In the genomic region with DNA sequence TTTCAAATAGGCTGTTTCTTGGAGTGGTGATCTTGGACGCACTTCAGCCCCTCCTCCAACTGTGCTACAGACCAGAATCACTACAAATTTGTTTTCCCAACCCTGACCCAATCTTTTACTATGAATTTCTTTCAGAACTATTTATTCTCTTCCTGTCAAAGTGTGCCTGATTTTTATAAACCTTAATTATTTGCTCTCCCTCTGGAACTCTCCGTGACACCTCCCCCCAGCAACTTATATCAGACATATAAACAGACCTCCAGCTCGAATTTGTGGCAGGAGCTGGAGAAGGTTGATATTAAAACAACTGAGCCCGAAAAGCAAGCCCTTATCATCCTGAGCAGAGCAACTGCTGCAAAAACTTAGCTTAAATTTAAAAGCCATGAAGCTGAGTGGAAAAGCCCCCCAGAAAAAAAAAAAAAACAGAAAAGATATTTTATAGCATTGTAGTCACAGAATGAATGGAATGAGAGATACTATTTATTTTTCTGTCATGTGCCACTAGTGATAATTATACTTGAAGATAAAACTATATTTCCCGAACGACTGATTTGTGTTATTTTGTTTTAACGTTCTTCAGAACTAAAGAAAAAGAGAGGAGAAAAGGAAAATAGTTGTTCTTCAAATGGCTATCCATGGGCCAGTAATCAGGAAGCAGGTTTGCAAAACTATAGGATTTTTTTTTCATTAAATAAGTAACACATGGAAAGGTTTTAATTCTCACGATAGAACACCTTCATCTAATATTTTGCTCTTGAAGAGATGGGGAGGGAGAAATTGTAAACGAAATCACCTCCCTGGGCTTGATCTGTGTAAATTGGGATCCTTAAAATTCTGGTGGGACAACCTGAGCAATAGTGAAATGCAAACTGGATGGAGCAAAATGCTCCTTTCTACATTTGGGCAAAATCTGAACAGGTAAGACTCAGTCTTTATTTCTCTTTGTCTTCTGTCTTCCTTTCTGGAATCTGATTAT, we compare ENCODE assay signal across 15 cellular contexts.
DNase-seq lines count a peak whose midpoint lies in the region; ATAC-seq and TF ChIP-seq lines count a peak whose summit lies in the region.
"Had no signal": no experiment of that assay in that cellular context is flagged by ENCODE, and none has a peak within 500 bp of the region (broad histone marks: within the 10 kb centered on the region; RNA-seq: fewer than 3 reads in every experiment).

No MANE protein-coding gene starts in this region.

- H3K27me3 Mint-ChIP-seq in nephron (ENCODE audit: low read depth) (peaks cover 100% of the 10 kb centered on the region), type B pancreatic cell (peaks cover 98% of the 10 kb centered on the region)

- intact Hi-C loops in vagina (cut with DNase I), result no loop called here

- H3K4me1 ChIP-seq in vagina, result peaks cover 21% of the 10 kb centered on the region

- peak overlapping the region in 2 of 3 experiments; percentile 25 to 77 for H3K4me3 Mint-ChIP-seq in nephron
- peak overlapping the region; percentile 67 for H3K4me3 Mint-ChIP-seq in type B pancreatic cell
- H3K4me3 Mint-ChIP-seq: CD8-positive, alpha-beta T cell; IgD-negative memory B cell had no signal

- H3K9me3 ChIP-seq in vagina, result no peaks in the 10 kb centered on the region

- H3K4me1 Mint-ChIP-seq in nephron (peaks cover 20% of the 10 kb centered on the region), type B pancreatic cell (ENCODE audit: unreplicated experiment) (peaks cover 18% of the 10 kb centered on the region)
- H3K4me1 Mint-ChIP-seq: IgD-negative memory B cell had no signal

- H3K27me3 ChIP-seq in vagina, result peaks cover 18% of the 10 kb centered on the region

- H3K9me3 Mint-ChIP-seq in nephron, result no peaks in the 10 kb centered on the region
- H3K9me3 Mint-ChIP-seq in type B pancreatic cell, result no peaks in the 10 kb centered on the region
- H3K9me3 Mint-ChIP-seq: CD8-positive, alpha-beta T cell had no signal

- no peak overlapping the region for H3K27ac ChIP-seq in vagina
- H3K27ac ChIP-seq: KMS-11 had no signal

- H3K36me3 Mint-ChIP-seq in nephron (ENCODE audit: low read depth) (no peaks in the 10 kb centered on the region), type B pancreatic cell (no peaks in the 10 kb centered on the region)
- H3K36me3 Mint-ChIP-seq: CD14-positive monocyte; CD8-positive, alpha-beta T cell; IgD-negative memory B cell had no signal

- DNase-seq in DMS114 treated with DMSO at 0.1 percent for 48 hours (lab: John Stamatoyannopoulos, UW; ENCODE audit: unreplicated experiment), result peak; percentile 84
- peak; percentile 70 for DNase-seq in OCI-M1 (lab: John Stamatoyannopoulos, UW)
- DNase-seq in type B pancreatic cell (ENCODE audit: extremely low spot score, unreplicated experiment), result no peak
- no peak for DNase-seq in HuH-7 (ENCODE audit: low spot score)
- DNase-seq in vagina (ENCODE audit: extremely low spot score in 2 of 2), result no peak
- DNase-seq: CD8-positive, alpha-beta T cell; COR-L47; DMS53; GF-D8; HCEC 1CT had no signal

- TF ChIP-seq CTCF in nephron (IDR thresholded peaks at IDR 0.05; ENCODE audit: unreplicated experiment in 3 of 3) (no peak), type B pancreatic cell (conservative IDR thresholded peaks at IDR 0.05) (no peak), vagina (IDR thresholded peaks at IDR 0.05) (no peak)

- no peak for ATAC-seq in GM19035 (IDR thresholded peaks at IDR 0.05; ENCODE audit: unreplicated experiment)
- ATAC-seq: CD8-positive, alpha-beta T cell had no signal

- no peak overlapping the region for H3K4me3 ChIP-seq in vagina

- H3K27ac Mint-ChIP-seq in nephron, result no peak overlapping the region
- no peak overlapping the region for H3K27ac Mint-ChIP-seq in type B pancreatic cell
- H3K27ac Mint-ChIP-seq: CD8-positive, alpha-beta T cell; IgD-negative memory B cell had no signal

- no peaks in the 10 kb centered on the region for H3K36me3 ChIP-seq in vagina

- TF ChIP-seq POLR2A in vagina (IDR thresholded peaks at IDR 0.05), result no peak

Comparison
In these comparisons a context has a peak if more than half of its experiments do, and no peak if none do; other contexts are left out.
1. DNase-seq: peak in DMS114 treated with DMSO at 0.1 percent for 48 hours (single experiment) and OCI-M1 (single experiment); none in type B pancreatic cell (single experiment), HuH-7 (single experiment) and vagina (0 of 2).